Comparison of ENCODE assay signal across 8 cellular contexts in the genomic region with DNA sequence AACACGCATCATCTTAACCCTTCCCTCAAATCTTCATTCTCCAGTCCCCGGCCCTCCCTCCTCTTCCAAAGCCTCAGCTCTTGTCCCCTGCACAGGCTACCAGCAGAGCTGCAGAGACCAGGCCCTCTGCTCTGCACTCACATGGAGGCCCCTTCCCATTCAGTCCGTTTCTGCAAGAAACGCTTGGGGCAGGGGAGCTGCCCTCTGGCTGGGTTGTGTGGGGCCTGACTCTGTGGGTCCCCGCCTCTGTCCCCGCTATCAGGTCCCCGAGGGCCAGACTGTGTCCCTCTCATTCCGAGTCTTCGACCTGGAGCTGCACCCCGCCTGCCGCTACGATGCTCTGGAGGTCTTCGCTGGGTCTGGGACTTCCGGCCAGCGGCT. TPM values are rescaled to one million over a fixed set of nuclear protein-coding genes. Genes with fewer than 3 reads are reported as not detected.
A peak's percentile ranks its signal among the peaks of the same experiment; 100 is the strongest.
DNase-seq lines count a peak whose midpoint lies in the region; ATAC-seq and TF ChIP-seq lines count a peak whose summit lies in the region.

No MANE protein-coding gene starts in this region.

- CTCF ChIA-PET in BJ (lab: Yijun Ruan, JAX): interaction anchor here (0.9 to 2.4 kb wide), 5 partner anchors 17 to 249 kb away, joined by 4 to 11 read pairs (median 5); a partner anchor contains a TSS

- no peak for DNase-seq in BJ (ENCODE audit: low read depth)
- DNase-seq in adrenal gland: no peak
- no peak for DNase-seq in lower leg skin (ENCODE audit: low spot score in 2 of 2)
- no peak for DNase-seq in upper lobe of left lung
- DNase-seq in central memory CD4-positive, alpha-beta T cell: no peak
- DNase-seq in activated gamma-delta T cell (lab: John Stamatoyannopoulos, UW): no peak

- H3K27ac ChIP-seq in adrenal gland: peak overlapping the region in 3 of 5 donors; percentile 3 to 68 (median 53)
- H3K27ac ChIP-seq in upper lobe of left lung: peak overlapping the region; percentile 59 to 88 (median 76)

- no peak for TF ChIP-seq EP300 in upper lobe of left lung (IDR thresholded peaks at IDR 0.05)

- intact Hi-C loops in adrenal gland (cut with DNase I): no loop called here
- intact Hi-C loops in lower leg skin (cut with DNase I; ENCODE audit: low total_unique reads): no loop called here

- peak; percentile 8 for ATAC-seq in HG02852 (IDR thresholded peaks at IDR 0.05; ENCODE audit: unreplicated experiment)
- no peak for ATAC-seq in upper lobe of left lung (ENCODE audit: low FRiP score in 2 of 2)
- ATAC-seq in GM18868 (IDR thresholded peaks at IDR 0.05; ENCODE audit: unreplicated experiment): no peak

- H3K36me3 ChIP-seq in BJ (ENCODE audit: control insufficient read depth, insufficient read depth, low read length) (peaks cover 21% of the 10 kb centered on the region), adrenal gland (replicated peaks in 1 of 2) (no peaks in the 10 kb centered on the region), upper lobe of left lung (no peaks in the 10 kb centered on the region)

- TF ChIP-seq CTCF in BJ (IDR thresholded peaks at IDR 0.05; ENCODE audit: insufficient read depth, low read depth, low read length): no peak
- TF ChIP-seq CTCF in adrenal gland (IDR thresholded peaks at IDR 0.05): no peak
- no peak for TF ChIP-seq CTCF in lower leg skin (IDR thresholded peaks at IDR 0.05)
- no peak for TF ChIP-seq CTCF in upper lobe of left lung (IDR thresholded peaks at IDR 0.05)

- WGBS in adrenal gland, 4 donors: 17 to 52% (median 22%) methylated on average over 4 to 15 of the region's 15 CpGs
- 14 to 15% methylated on average over 13 to 14 of the region's 15 CpGs for WGBS in lower leg skin, 2 donors
- 13 to 34% methylated on average over 4 to 14 of the region's 15 CpGs for WGBS in upper lobe of left lung, 2 donors

- POLR2A ChIA-PET in BJ (lab: Charles Lee): interaction anchor here (0.6 to 1.1 kb wide), 2 partner anchors 31 to 35 kb away, joined by 3 to 4 read pairs; no protein-coding TSS in a partner anchor

- peaks cover 14 to 16% of the 10 kb centered on the region in 2 donors for H3K4me1 ChIP-seq in adrenal gland (replicated peaks in 1 of 2)
- peaks cover 15 to 42% (median 29%) of the 10 kb centered on the region in 4 donors for H3K4me1 ChIP-seq in upper lobe of left lung

- TF ChIP-seq POLR2A in adrenal gland (IDR thresholded peaks at IDR 0.05) (no peak), lower leg skin (IDR thresholded peaks at IDR 0.05) (no peak), upper lobe of left lung (IDR thresholded peaks at IDR 0.05) (no peak)

- H3K9me3 ChIP-seq in adrenal gland (replicated peaks in 1 of 3) (no peaks in the 10 kb centered on the region), upper lobe of left lung (no peaks in the 10 kb centered on the region)

- H3K27me3 ChIP-seq in BJ (ENCODE audit: control insufficient read depth, insufficient read depth, low read length): no peaks in the 10 kb centered on the region
- H3K27me3 ChIP-seq in adrenal gland: no peaks in the 10 kb centered on the region
- H3K27me3 ChIP-seq in upper lobe of left lung: no peaks in the 10 kb centered on the region

- H3K4me3 ChIP-seq in BJ (ENCODE audit: low read depth, low read length) (peak overlapping the region; percentile 46), adrenal gland (peak overlapping the region in 3 of 4 donors; percentile 11 to 57 (median 45)), lower leg skin (ENCODE audit: low read depth, poor library complexity, severe bottlenecking) (peak overlapping the region; percentile 31), upper lobe of left lung (peak overlapping the region; percentile 70 to 89 (median 75))

RNA-seq across cellular contexts. Expression of a gene that starts 1.5 kb away (rescaled TPM):
- polyA plus RNA-seq in BJ (2011; rRNA removed) (173 and 433 TPM in 2 replicates), adrenal gland (100 to 1,000 TPM in 2 of 3 donors, 10 to 100 TPM in 1; 21.5 to 222 (median 184) TPM)
- 38.8 and 47.4 TPM in 2 replicates for polyA minus RNA-seq in BJ (2011; rRNA and poly(A)+ RNA removed)
- total RNA-seq in adrenal gland (100 to 1,000 TPM in 2 of 8 donors, 10 to 100 TPM in 6; 42.0 to 369 (median 71.9) TPM), lower leg skin (10 to 100 TPM in 1 of 4 donors, 1 to 10 TPM in 3; 4.9 to 47.6 (median 7.3) TPM), upper lobe of left lung (100 to 1,000 TPM in 2 of 6 donors, 10 to 100 TPM in 4; 15.2 to 115 (median 47.3) TPM)

RNA-seq across cellular contexts. Expression of a gene that starts 8.7 kb away (rescaled TPM):
- polyA plus RNA-seq in BJ (2011; rRNA removed) (5.2 and 15.0 TPM in 2 replicates), adrenal gland (10 to 100 TPM; 27.3 to 51.9 (median 29.6) TPM)
- polyA minus RNA-seq in BJ (2011; rRNA and poly(A)+ RNA removed): 2.3 and 5.5 TPM in 2 replicates
- total RNA-seq in adrenal gland (10 to 100 TPM; 30.0 to 54.5 (median 38.0) TPM), lower leg skin (10 to 100 TPM; 22.3 to 33.5 (median 26.9) TPM), upper lobe of left lung (10 to 100 TPM in 5 of 6 donors, 1 to 10 TPM in 1; 9.9 to 25.8 (median 16.0) TPM)

RNA-seq across cellular contexts. Expression of a gene that starts 17.6 kb away (rescaled TPM):
- polyA plus RNA-seq in BJ (2011; rRNA removed) (0.33 and 0.40 TPM in 2 replicates), adrenal gland (1 to 10 TPM in 2 of 3 donors, under 1 TPM in 1; 0.16 to 2.8 (median 1.5) TPM)
- 0.98 and 1.2 TPM in 2 replicates for polyA minus RNA-seq in BJ (2011; rRNA and poly(A)+ RNA removed)
- total RNA-seq in adrenal gland (1 to 10 TPM in 3 of 8 donors, under 1 TPM in 3, not detected in 2; 0.24 to 1.4 (median 0.89) TPM), lower leg skin (1 to 10 TPM in 2 of 4 donors, under 1 TPM in 2; 0.15 to 4.3 (median 0.99) TPM), upper lobe of left lung (1 to 10 TPM in 1 of 6 donors, under 1 TPM in 2, not detected in 3; 0.63 to 4.2 (median 0.77) TPM)

RNA-seq across cellular contexts. Expression of a gene that starts 17.8 kb away (rescaled TPM):
- polyA plus RNA-seq in BJ (2011; rRNA removed) (9.1 and 20.0 TPM in 2 replicates), adrenal gland (100 to 1,000 TPM in 2 of 3 donors, 10 to 100 TPM in 1; 15.0 to 235 (median 109) TPM)
- 15.5 and 23.0 TPM in 2 replicates for polyA minus RNA-seq in BJ (2011; rRNA and poly(A)+ RNA removed)
- total RNA-seq in adrenal gland (100 to 1,000 TPM in 1 of 8 donors, 10 to 100 TPM in 7; 31.7 to 128 (median 59.8) TPM), lower leg skin (10 to 100 TPM; 42.0 to 82.2 (median 63.7) TPM), upper lobe of left lung (100 to 1,000 TPM in 5 of 6 donors, 10 to 100 TPM in 1; 88.5 to 493 (median 121) TPM)

RNA-seq across cellular contexts. Expression of a gene that starts 30.0 kb away (rescaled TPM):
- polyA plus RNA-seq in BJ (2011; rRNA removed) (0.20 and 0.34 TPM in 2 replicates), adrenal gland (10 to 100 TPM in 1 of 3 donors, 1 to 10 TPM in 1, not detected in 1; 3.6 to 11.3 TPM)
- polyA minus RNA-seq in BJ (2011; rRNA and poly(A)+ RNA removed): not detected in 2 replicates
- total RNA-seq in adrenal gland (1 to 10 TPM in 3 of 8 donors, under 1 TPM in 2, not detected in 3; 0.69 to 5.1 (median 1.5) TPM), lower leg skin (1 to 10 TPM in 2 of 4 donors, not detected in 2; 1.3 to 1.7 TPM), upper lobe of left lung (10 to 100 TPM in 3 of 6 donors, 1 to 10 TPM in 3; 1.2 to 18.9 (median 12.7) TPM)
